Comparison of ENCODE assay signal across 28 cellular contexts in genomic region chr2:99772766-99773331, GRCh38.
DNase-seq lines count a peak whose midpoint lies in the region; ATAC-seq, FAIRE-seq and TF ChIP-seq lines count a peak whose summit lies in the region.
"Had no signal": no experiment of that assay in that cellular context is flagged by ENCODE, and none has a peak within 500 bp of the region (broad histone marks: within the 10 kb centered on the region; RNA-seq: fewer than 3 reads in every experiment).

No MANE protein-coding gene starts in this region.

- H2AK5ac ChIP-seq in mesendoderm (ENCODE audit: low read length), result no peak overlapping the region

- H2BK5ac ChIP-seq in mesendoderm (ENCODE audit: low read length), result no peak overlapping the region

- no peak overlapping the region for H2BK15ac ChIP-seq in mesendoderm (replicated peaks; ENCODE audit: low read depth)

- FAIRE-seq in astrocyte (lab: Jason Lieb, UNC) (no peak), HTR-8/SVneo (lab: Jason Lieb, UNC) (no peak)
- FAIRE-seq: A204.1, endothelial cell of umbilical vein, kidney had no signal

- H4K5ac ChIP-seq in mesendoderm (ENCODE audit: low read length), result no peak overlapping the region

- no peaks in the 10 kb centered on the region for H3K27me3 ChIP-seq in left ventricle myocardium inferior (ENCODE audit: low read depth)
- H3K27me3 ChIP-seq in astrocyte (ENCODE audit: insufficient read depth, low read length), result no peaks in the 10 kb centered on the region
- H3K27me3 ChIP-seq in mesendoderm (ENCODE audit: insufficient read depth, low read length, poor library complexity), result no peaks in the 10 kb centered on the region
- H3K27me3 ChIP-seq: dorsolateral prefrontal cortex, ovary had no signal

- peaks cover 12% of the 10 kb centered on the region for H3K9me3 Mint-ChIP-seq in astrocyte (ENCODE audit: unreplicated experiment)
- H3K9me3 Mint-ChIP-seq in stimulated activated naive B cell treated with anti-CD40 and anti-IgM and Interleukin-4, amounts not matched to agents 10 μg/mL and 1 μg/mL and 100 μg/mL, for 72 hours, result peaks cover 3 to 8% of the 10 kb centered on the region in 2 donors
- H3K9me3 Mint-ChIP-seq: activated T-helper 2 cell treated with anti-CD3 and anti-CD28 coated beads, Interferon-gamma antibody, Interleukin-2, Interleukin-4, amounts not matched to agents 10 μg/mL and 5 μg/mL and 100 μg/mL, durations not matched to agents 14 hours and 24 hours and 36 hours had no signal

- no peaks in the 10 kb centered on the region for H3K27me3 Mint-ChIP-seq in astrocyte (ENCODE audit: low read depth, unreplicated experiment)
- H3K27me3 Mint-ChIP-seq in stimulated activated naive B cell treated with anti-CD40 and anti-IgM and Interleukin-4, amounts not matched to agents 10 μg/mL and 1 μg/mL and 100 μg/mL, for 72 hours, result no peaks in the 10 kb centered on the region
- H3K27me3 Mint-ChIP-seq: central memory CD8-positive, alpha-beta T cell had no signal

- no peak overlapping the region for H3K23ac ChIP-seq in mesendoderm (ENCODE audit: low read length)

- H3K27ac Mint-ChIP-seq in astrocyte (ENCODE audit: unreplicated experiment), result no peak overlapping the region
- peak overlapping the region; percentile 53 for H3K27ac Mint-ChIP-seq in stimulated activated naive B cell treated with anti-CD40 and anti-IgM and Interleukin-4, amounts not matched to agents 10 μg/mL and 1 μg/mL and 100 μg/mL, for 72 hours
- H3K27ac Mint-ChIP-seq: activated naive CD4-positive, alpha-beta T cell treated with anti-CD3 and anti-CD28 coated beads, Interleukin-2, amount 50 U/mL, for 72 hours; activated T-helper 2 cell treated with anti-CD3 and anti-CD28 coated beads, Interferon-gamma antibody, Interleukin-2, Interleukin-4, amounts not matched to agents 10 μg/mL and 5 μg/mL and 100 μg/mL, durations not matched to agents 14 hours and 24 hours and 36 hours; naive thymus-derived CD4-positive, alpha-beta T cell had no signal

- TF ChIP-seq CTCF in left ventricle myocardium inferior (IDR thresholded peaks at IDR 0.05; ENCODE audit: borderline replicate concordance), result no peak
- no peak for TF ChIP-seq CTCF in astrocyte (IDR thresholded peaks at IDR 0.05; ENCODE audit: insufficient read depth, low read depth, low read length)

- no peak overlapping the region for H3K56ac ChIP-seq in mesendoderm (ENCODE audit: low read length)

- WGBS in mesendoderm (ENCODE audit: extremely low coverage, insufficient coverage, low lambda C conversion rate), result no CpG with 5 or more reads among the region's 6 CpGs

- H3K79me2 ChIP-seq in astrocyte (ENCODE audit: insufficient read depth, low read length), result no peaks in the 10 kb centered on the region
- H3K79me2 ChIP-seq in mesendoderm (ENCODE audit: control insufficient read depth, insufficient read depth, low read length), result no peaks in the 10 kb centered on the region

- peaks cover 10% of the 10 kb centered on the region for H3K36me3 Mint-ChIP-seq in astrocyte (ENCODE audit: low read depth, unreplicated experiment)
- peaks cover 54 to 82% of the 10 kb centered on the region in 2 donors for H3K36me3 Mint-ChIP-seq in stimulated activated naive B cell treated with anti-CD40 and anti-IgM and Interleukin-4, amounts not matched to agents 10 μg/mL and 1 μg/mL and 100 μg/mL, for 72 hours

- no peak overlapping the region for H4K8ac ChIP-seq in mesendoderm (ENCODE audit: low read depth, low read length)

- H3K4me1 ChIP-seq in left ventricle myocardium inferior (no peaks in the 10 kb centered on the region), astrocyte (ENCODE audit: insufficient read depth, low read length) (peaks cover 6% of the 10 kb centered on the region), mesendoderm (ENCODE audit: control insufficient read depth, low read depth, low read length) (no peaks in the 10 kb centered on the region)

- H3K18ac ChIP-seq in mesendoderm (ENCODE audit: low read length), result peak overlapping the region; percentile 40

- intact Hi-C loops in left ventricle myocardium inferior (cut with micrococcal nuclease) (no loop called here), left cardiac atrium (cut with DNase I) (no loop called here)

- H3K9me3 ChIP-seq in left ventricle myocardium inferior (replicated peaks), result peaks cover 14% of the 10 kb centered on the region
- H3K9me3 ChIP-seq in astrocyte (ENCODE audit: insufficient read depth, low read depth, low read length), result peaks cover 3% of the 10 kb centered on the region
- H3K9me3 ChIP-seq: ovary had no signal

- H3K4ac ChIP-seq in mesendoderm (ENCODE audit: low read depth, low read length), result no peak overlapping the region

- peaks cover 16% of the 10 kb centered on the region for H3K4me1 Mint-ChIP-seq in astrocyte (ENCODE audit: low read depth, unreplicated experiment)
- H3K4me1 Mint-ChIP-seq in stimulated activated naive B cell treated with anti-CD40 and anti-IgM and Interleukin-4, amounts not matched to agents 10 μg/mL and 1 μg/mL and 100 μg/mL, for 72 hours, result peaks cover 42 to 90% of the 10 kb centered on the region in 2 donors
- H3K4me1 Mint-ChIP-seq: central memory CD8-positive, alpha-beta T cell had no signal

- H3K36me3 ChIP-seq in left ventricle myocardium inferior (no peaks in the 10 kb centered on the region), astrocyte (ENCODE audit: insufficient read depth, low read length) (no peaks in the 10 kb centered on the region), mesendoderm (ENCODE audit: control insufficient read depth, insufficient read depth, low read length) (no peaks in the 10 kb centered on the region)
- H3K36me3 ChIP-seq: ovary had no signal

- ATAC-seq in left cardiac atrium (no peak), HG02623 (IDR thresholded peaks at IDR 0.05; ENCODE audit: unreplicated experiment) (no peak)
- peak; percentile 38 to 64 for ATAC-seq in stimulated activated naive B cell treated with anti-CD40 and anti-IgM and Interleukin-4, amounts not matched to agents 10 μg/mL and 1 μg/mL and 100 μg/mL, for 72 hours (replicated peaks)
- ATAC-seq: activated naive CD4-positive, alpha-beta T cell treated with anti-CD3 and anti-CD28 coated beads, Interleukin-2, amount 50 U/mL, for 72 hours; SK-N-SH treated with all-trans-retinoic acid at 6 μM for 48 hours had no signal

- no peak overlapping the region for H3K4me3 Mint-ChIP-seq in astrocyte (ENCODE audit: unreplicated experiment)
- H3K4me3 Mint-ChIP-seq in stimulated activated naive B cell treated with anti-CD40 and anti-IgM and Interleukin-4, amounts not matched to agents 10 μg/mL and 1 μg/mL and 100 μg/mL, for 72 hours, result peak overlapping the region in 1 of 2 donors; percentile 22
- H3K4me3 Mint-ChIP-seq: central memory CD8-positive, alpha-beta T cell; naive thymus-derived CD4-positive, alpha-beta T cell had no signal

- H2AFZ ChIP-seq in astrocyte (ENCODE audit: low read depth, low read length), result no peak overlapping the region

- no peaks in the 10 kb centered on the region for H3K79me1 ChIP-seq in mesendoderm (ENCODE audit: low read length)

- H2BK120ac ChIP-seq in mesendoderm (ENCODE audit: low read depth, low read length), result no peak overlapping the region

- H3K9ac ChIP-seq in astrocyte (ENCODE audit: low read length) (no peak overlapping the region), mesendoderm (ENCODE audit: low read length) (no peak overlapping the region)

- no peaks in the 10 kb centered on the region for H4K20me1 ChIP-seq in astrocyte (ENCODE audit: insufficient read depth, low read length)

- DNase-seq in left ventricle myocardium inferior, result no peak
- no peak for DNase-seq in left cardiac atrium
- peak; percentile 38 for DNase-seq in astrocyte (ENCODE audit: low read depth)
- no peak for DNase-seq in mesendoderm
- no peak for DNase-seq in stimulated activated naive B cell treated with anti-CD40 and anti-IgM and Interleukin-4, amounts not matched to agents 10 μg/mL and 1 μg/mL and 100 μg/mL, for 72 hours
- DNase-seq in putamen (ENCODE audit: low spot score), result no peak
- no peak for DNase-seq in HTR-8/SVneo (ENCODE audit: insufficient read length, low spot score)
- DNase-seq: activated CD4-positive, alpha-beta T cell treated with anti-CD3 and anti-CD28 coated beads, Interleukin-2, amount 50 U/mL, for 1 hour; AML-193; dorsolateral prefrontal cortex; GDM1; glutamatergic neuron; Karpas-422; kidney; naive thymus-derived CD4-positive, alpha-beta T cell; NCI-H1092; NCI-H2029; NCI-H226; NCI-H748 treated with DMSO at 0.1 percent for 48 hours; ovary had no signal

- H3K27ac ChIP-seq in left ventricle myocardium inferior (replicated peaks), result peak overlapping the region; percentile 4
- H3K27ac ChIP-seq in astrocyte (ENCODE audit: low read depth, low read length), result no peak overlapping the region
- no peak overlapping the region for H3K27ac ChIP-seq in mesendoderm (ENCODE audit: low read depth, low read length)
- H3K27ac ChIP-seq: ovary, VCaP had no signal

- no peak overlapping the region for H3K4me3 ChIP-seq in left ventricle myocardium inferior
- no peak overlapping the region for H3K4me3 ChIP-seq in astrocyte (ENCODE audit: insufficient read depth, low read depth, low read length)
- no peak overlapping the region for H3K4me3 ChIP-seq in mesendoderm (ENCODE audit: low read length)
- H3K4me3 ChIP-seq: dorsolateral prefrontal cortex, ovary had no signal

- H3K4me2 ChIP-seq in astrocyte (ENCODE audit: low read length) (no peak overlapping the region), mesendoderm (ENCODE audit: low read length) (no peak overlapping the region)

Comparison
In these comparisons a context has a peak if more than half of its experiments do, and no peak if none do; other contexts are left out.
1. ATAC-seq: peak in stimulated activated naive B cell treated with anti-CD40 and anti-IgM and Interleukin-4, amounts not matched to agents 10 μg/mL and 1 μg/mL and 100 μg/mL, for 72 hours (2 of 2); none in left cardiac atrium (0 of 2) and HG02623 (single experiment).